In genomic region chr10:69389827-69390490, GRCh38 we compare ENCODE assay signal across 10 cellular contexts. TPM values are rescaled to one million over a fixed set of nuclear protein-coding genes. Genes with fewer than 3 reads are reported as not detected.
DNase-seq lines count a peak whose midpoint lies in the region; ATAC-seq, FAIRE-seq and TF ChIP-seq lines count a peak whose summit lies in the region.
"Had no signal": no experiment of that assay in that cellular context is flagged by ENCODE, and none has a peak within 500 bp of the region (broad histone marks: within the 10 kb centered on the region; RNA-seq: fewer than 3 reads in every experiment).

No MANE protein-coding gene starts in this region.

- no peaks in the 10 kb centered on the region for H3K79me2 ChIP-seq in H1 (ENCODE audit: control insufficient read depth in 1 of 2, insufficient read depth in 2 of 2, low read length in 2 of 2)

- no peak overlapping the region for H2AFZ ChIP-seq in H1 (ENCODE audit: low read length)

- FAIRE-seq in H1 (lab: Jason Lieb, UNC): no peak
- FAIRE-seq: colon had no signal

- TF ChIP-seq CTCF in H1 (IDR thresholded peaks at IDR 0.05; ENCODE audit: control extremely low read depth in 1 of 3, insufficient read depth in 1 of 3, low read depth in 1 of 3, low read length in 3 of 3) (no peak), omental fat pad (IDR thresholded peaks at IDR 0.05) (no peak)

- H2BK5ac ChIP-seq in H1 (ENCODE audit: low read depth, low read length): peak overlapping the region; percentile 97

- H3K79me1 ChIP-seq in H1 (ENCODE audit: low read depth, low read length): 0 out of 2 replicates have a peak, but pooled peaks cover 2% of the 10 kb centered on the region

- 0 out of 2 replicates have a peak overlapping the region, but pooled peaks have one; percentile 22 for H2BK12ac ChIP-seq in H1 (ENCODE audit: low read depth, low read length)

- peak overlapping the region; percentile 71 for H4K91ac ChIP-seq in H1 (replicated peaks; ENCODE audit: insufficient read length, low read length)

- no peak overlapping the region for H3K56ac ChIP-seq in H1 (replicated peaks; ENCODE audit: insufficient read length, low read depth, low read length)

- peak overlapping the region; percentile 37; the same call in 1 of the 2 replicates for H3K27ac ChIP-seq in H1 (ENCODE audit: low read depth, low read length)

- peak overlapping the region; percentile 16 for H4K5ac ChIP-seq in H1 (ENCODE audit: insufficient read length, low read depth, low read length)

- WGBS in H1 (ENCODE audit: extremely low coverage in 1 of 2, insufficient coverage in 1 of 2, insufficient read length in 1 of 2, insufficient replicate concordance in 2 of 2, low coverage in 1 of 2, low lambda C conversion rate in 2 of 2, missing lambda C conversion rate in 1 of 2), 2 experiments: 43% methylated on average over 8 of the region's 8 CpGs; no CpG with 5 or more reads in 1 of the 2 experiments

- CTCF ChIA-PET in H1 (lab: Charles Lee; ENCODE audit: partially characterized antibody): interaction anchor here (0.7 to 7.6 kb wide), 21 partner anchors 10 to 173 kb away, joined by 3 to 69 read pairs (median 4); no protein-coding TSS in a partner anchor

- peaks cover 9 to 47% (median 32%) of the 10 kb centered on the region in 4 experiments for H3K36me3 ChIP-seq in H1 (ENCODE audit: control insufficient read depth in 2 of 4, insufficient read depth in 4 of 4, low read length in 3 of 4)

- no peak overlapping the region for H4K8ac ChIP-seq in H1 (ENCODE audit: extremely low read depth, insufficient read depth, low read length)

- TF ChIP-seq RAD21 in H1 (IDR thresholded peaks at IDR 0.05 in 1 of 2, conservative IDR thresholded peaks at IDR 0.05 in 1 of 2; ENCODE audit: low read depth in 2 of 2, low read length in 2 of 2): peak in 1 of 2 experiments; percentile 4; a peak in 1 of 4 replicates

- H3K4me2 ChIP-seq in H1 (ENCODE audit: insufficient read depth in 1 of 2, low read depth in 2 of 2, low read length in 2 of 2): peak overlapping the region; percentile 13 to 33; a peak in 2 of 4 replicates

- H3K23me2 ChIP-seq in H1 (ENCODE audit: low read depth, low read length): no peaks in the 10 kb centered on the region

- no peak overlapping the region for H3K4me3 ChIP-seq in H1 (ENCODE audit: extremely low read depth in 1 of 4, insufficient read depth in 2 of 4, low read depth in 3 of 4, low read length in 4 of 4)
- H3K4me3 ChIP-seq: sigmoid colon had no signal

- peaks cover 8 to 21% (median 15%) of the 10 kb centered on the region in 4 experiments for H3K4me1 ChIP-seq in H1 (replicated peaks in 1 of 4; ENCODE audit: control insufficient read depth in 3 of 4, insufficient read depth in 4 of 4, low read length in 3 of 4)

- DNase-seq in NCI-H2081 (lab: John Stamatoyannopoulos, UW): peak; percentile 12 to 45
- DNase-seq in NCI-H2081 treated with DMSO at 0.1 percent for 48 hours (lab: John Stamatoyannopoulos, UW): no peak
- peak; percentile 81 for DNase-seq in NCI-H460 (ENCODE audit: extremely low read depth, low read depth)
- DNase-seq in H1 (ENCODE audit: low read depth in 1 of 2, low spot score in 2 of 2): peak in 1 of 2 experiments; percentile 63
- no peak for DNase-seq in omental fat pad (ENCODE audit: low spot score)
- DNase-seq in midbrain (lab: John Stamatoyannopoulos, UW): no peak
- DNase-seq: sigmoid colon had no signal

- TF ChIP-seq EP300 in H1 (IDR thresholded peaks at IDR 0.05; ENCODE audit: borderline replicate concordance in 1 of 2, low read depth in 2 of 2, low read length in 2 of 2): no peak

- H3K18ac ChIP-seq in H1 (ENCODE audit: extremely low read depth, low read length): peak overlapping the region; percentile 11; the same call in 1 of the 2 replicates

- H2AK5ac ChIP-seq in H1 (ENCODE audit: low read depth, low read length): peak overlapping the region; percentile 88; the same call in 1 of the 2 replicates

- POLR2A ChIA-PET in H1 (lab: Charles Lee; ENCODE audit: partially characterized antibody): interaction anchor here (0.6 to 2.6 kb wide), 9 partner anchors 14 to 163 kb away, joined by 3 to 7 read pairs (median 3); no protein-coding TSS in a partner anchor

- peak overlapping the region; percentile 57; the same call in 1 of the 2 replicates for H2BK20ac ChIP-seq in H1 (ENCODE audit: low read length)

- peak; percentile 24 to 31; a peak in 2 of 3 replicates for TF ChIP-seq POLR2A in H1 (IDR thresholded peaks at IDR 0.05; ENCODE audit: control extremely low read depth in 1 of 2, low read depth in 2 of 2, low read length in 2 of 2)

- no peaks in the 10 kb centered on the region for H4K20me1 ChIP-seq in H1 (replicated peaks in 1 of 2; ENCODE audit: control insufficient read depth in 1 of 2, insufficient read depth in 2 of 2, low read length in 2 of 2)

- ATAC-seq in omental fat pad (ENCODE audit: low FRiP score) (peak; percentile 38), HG02970 (IDR thresholded peaks at IDR 0.05; ENCODE audit: low FRiP score, unreplicated experiment) (no peak), HG03521 (IDR thresholded peaks at IDR 0.05; ENCODE audit: unreplicated experiment) (no peak)

- H3K14ac ChIP-seq in H1 (ENCODE audit: insufficient read length): no peak overlapping the region

- H3K4ac ChIP-seq in H1 (replicated peaks; ENCODE audit: insufficient read length, low read depth, low read length): peak overlapping the region; percentile 34

- no peak overlapping the region for H2BK15ac ChIP-seq in H1 (ENCODE audit: low read length)

- peak overlapping the region; percentile 68 for H2BK120ac ChIP-seq in H1 (replicated peaks; ENCODE audit: low read depth, low read length)

- H3K9ac ChIP-seq in H1 (replicated peaks in 1 of 4; ENCODE audit: extremely low read depth in 1 of 4, low read depth in 3 of 4, low read length in 3 of 4): peak overlapping the region in 1 of 4 experiments; percentile 29; a peak in 1 of 7 replicates

- H3K9me3 ChIP-seq in H1 (ENCODE audit: insufficient read depth in 2 of 2, low read depth in 1 of 2, low read length in 1 of 2): no peaks in the 10 kb centered on the region
- H3K9me3 ChIP-seq: sigmoid colon had no signal

- no peaks in the 10 kb centered on the region for H3K27me3 ChIP-seq in H1 (replicated peaks in 1 of 4; ENCODE audit: control insufficient read depth in 3 of 4, extremely low read depth in 1 of 4, insufficient read depth in 3 of 4, low read length in 3 of 4)
- H3K27me3 ChIP-seq: sigmoid colon had no signal

- no peak overlapping the region for H3K23ac ChIP-seq in H1 (ENCODE audit: insufficient read length)

TF ChIP-seq in H1, 55 proteins besides CTCF, POLR2A, EP300 and RAD21 (continues in another document):
- TF ChIP-seq GABPA (IDR thresholded peaks at IDR 0.05; ENCODE audit: borderline replicate concordance, insufficient read depth, low read length): no peak
- TF ChIP-seq CTBP2 (IDR thresholded peaks at IDR 0.05; ENCODE audit: borderline replicate concordance, insufficient read depth, insufficient read length, low read length): no peak
- no peak for TF ChIP-seq SIRT6 (IDR thresholded peaks at IDR 0.05; ENCODE audit: low read length)
- TF ChIP-seq ASH2L (IDR thresholded peaks at IDR 0.05; ENCODE audit: low read length): no peak
- no peak for TF ChIP-seq GTF2F1 (IDR thresholded peaks at IDR 0.05; ENCODE audit: borderline replicate concordance, low read depth, low read length)
- peak; percentile 41; the same call in 1 of the 2 replicates for TF ChIP-seq SRF (IDR thresholded peaks at IDR 0.05; ENCODE audit: low read depth, low read length)
- TF ChIP-seq NRF1 (IDR thresholded peaks at IDR 0.05; ENCODE audit: low read depth, low read length): no peak
- TF ChIP-seq E2F6 (IDR thresholded peaks at IDR 0.05): no peak
- peak; percentile 55; the same call in 1 of the 2 replicates for TF ChIP-seq MAFK (IDR thresholded peaks at IDR 0.05; ENCODE audit: low read depth, low read length)
- TF ChIP-seq, protein P1, sequence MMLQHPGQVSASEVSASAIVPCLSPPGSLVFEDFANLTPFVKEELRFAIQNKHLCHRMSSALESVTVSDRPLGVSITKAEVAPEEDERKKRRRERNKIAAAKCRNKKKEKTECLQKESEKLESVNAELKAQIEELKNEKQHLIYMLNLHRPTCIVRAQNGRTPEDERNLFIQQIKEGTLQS (IDR thresholded peaks at IDR 0.05; ENCODE audit: insufficient read depth, low read depth, low read length): no peak
- TF ChIP-seq SP4 (IDR thresholded peaks at IDR 0.05; ENCODE audit: low read length): no peak
- TF ChIP-seq RNF2 (IDR thresholded peaks at IDR 0.05; ENCODE audit: borderline replicate concordance, low read depth, low read length, missing control alignments, poor library complexity, severe bottlenecking): no peak
- no peak for TF ChIP-seq SP1 (IDR thresholded peaks at IDR 0.05; ENCODE audit: low read depth, low read length)
- TF ChIP-seq SAP30 (IDR thresholded peaks at IDR 0.05; ENCODE audit: insufficient read depth, insufficient replicate concordance, low read length): no peak
- peak; percentile 12; the same call in 1 of the 2 replicates for TF ChIP-seq POLR2AphosphoS5 (IDR thresholded peaks at IDR 0.05; ENCODE audit: low read depth, low read length)
- TF ChIP-seq TEAD4 (IDR thresholded peaks at IDR 0.05; ENCODE audit: low read depth, low read length): no peak
- no peak for TF ChIP-seq CBX5 (IDR thresholded peaks at IDR 0.05; ENCODE audit: low read depth, low read length)
- TF ChIP-seq SIN3A (conservative IDR thresholded peaks at IDR 0.05 in 1 of 2, IDR thresholded peaks at IDR 0.05 in 1 of 2; ENCODE audit: low read depth in 1 of 2, low read length in 2 of 2): 0 out of 4 replicates have a peak, but pooled peaks of 1 of the 2 experiments have one; percentile 23

RNA-seq across cellular contexts. Expression of gene TACR2, which starts 26.8 kb away (rescaled TPM):
- not detected in 2 replicates for total RNA-seq in NCI-H460 (2014; rRNA removed; shearing (Covaris generic))
- not detected in 2 replicates for polyA plus RNA-seq in NCI-H460 (2014; cell fraction: nucleus; rRNA removed)
- total RNA-seq in H1 (2021; fragmentation: NEBNext Ultra II Directional; extraction: Animal tissue kit (Norgen Biotek cat#: 25700)): not detected in 2 replicates
- 0.06 TPM in 1 of 2 replicates, not detected in the other for polyA plus RNA-seq in H1 (2011; rRNA removed)
- 0.06 TPM for polyA plus RNA-seq in H1 (2011; cell fraction: cytosol; rRNA removed)
- polyA plus RNA-seq in H1 (2011; cell fraction: nucleus; rRNA removed): 0.06 TPM
- polyA plus RNA-seq in H1 (2012, experiment 1 of 2): 0.13 to 0.33 TPM (median 0.20 TPM) in 4 replicates
- not detected for polyA plus RNA-seq in H1 (2012, experiment 2 of 2)
- polyA plus RNA-seq in H1 (2013, experiment 1 of 2): 0.04 TPM
- polyA plus RNA-seq in H1 (2013, experiment 2 of 2): 0.04 TPM
- not detected in 2 replicates for polyA minus RNA-seq in H1 (2011; rRNA and poly(A)+ RNA removed)
- not detected for polyA minus RNA-seq in H1 (2011; cell fraction: cytosol; rRNA and poly(A)+ RNA removed)
- polyA minus RNA-seq in H1 (2011; cell fraction: nucleus; rRNA and poly(A)+ RNA removed): not detected
- under 1 TPM in 3 of 4 donors, not detected in 1; 0.44 to 0.96 (median 0.74) TPM for total RNA-seq in omental fat pad

Comparison
In these comparisons a context has a peak if more than half of its experiments do, and no peak if none do; other contexts are left out.
1. DNase-seq: peak in NCI-H2081 (2 of 2) and NCI-H460 (single experiment); none in NCI-H2081 treated with DMSO at 0.1 percent for 48 hours (single experiment), omental fat pad (single experiment) and midbrain (single experiment).